Comparison of ENCODE assay signal across 8 cellular contexts in genomic region chr5:168578506-168579205, GRCh38. TPM values are rescaled to one million over a fixed set of nuclear protein-coding genes. Genes with fewer than 3 reads are reported as not detected.
A peak's percentile ranks its signal among the peaks of the same experiment; 100 is the strongest.
DNase-seq lines count a peak whose midpoint lies in the region; ATAC-seq and TF ChIP-seq lines count a peak whose summit lies in the region.

No MANE protein-coding gene starts in this region.

- H3K36me3 ChIP-seq in BJ (ENCODE audit: control insufficient read depth, insufficient read depth, low read length) (no peaks in the 10 kb centered on the region), SJCRH30 (peaks cover 21% of the 10 kb centered on the region)
- H3K36me3 ChIP-seq in effector memory CD4-positive, alpha-beta T cell (ENCODE audit: control insufficient read depth, insufficient read depth, low read length) = no peaks in the 10 kb centered on the region

- CTCF ChIA-PET in BJ (lab: Yijun Ruan, JAX) = interaction anchor here (1.1 kb wide), 1 partner anchor 24 kb away, joined by 3 read pairs; no protein-coding TSS in a partner anchor

- H3K4me3 ChIP-seq in BJ (ENCODE audit: low read depth, low read length) = peak overlapping the region; percentile 95
- H3K4me3 ChIP-seq in SJCRH30 = peak overlapping the region; percentile 90
- peak overlapping the region; percentile 82 for H3K4me3 ChIP-seq in effector memory CD4-positive, alpha-beta T cell (ENCODE audit: insufficient read depth, low read depth, low read length, poor library complexity, severe bottlenecking)

- DNase-seq in BJ (ENCODE audit: low read depth) (no peak), SJCRH30 (peak; percentile 72 to 85), myocyte (ENCODE audit: low read depth) (peak; percentile 79), cortex of kidney (lab: John Stamatoyannopoulos, UW) (no peak)
- DNase-seq in effector memory CD4-positive, alpha-beta T cell = no peak
- DNase-seq in stimulated activated naive CD4-positive, alpha-beta T cell treated with Interleukin-2 at 50 U/mL for 16 hours (lab: John Stamatoyannopoulos, UW) = no peak

- peak overlapping the region; percentile 95 for H3K27ac ChIP-seq in SJCRH30
- peak overlapping the region; percentile 71 for H3K27ac ChIP-seq in effector memory CD4-positive, alpha-beta T cell (ENCODE audit: insufficient read depth, low read length, poor library complexity, severe bottlenecking)

- POLR2A ChIA-PET in BJ (lab: Charles Lee) = no interaction called here

- 0 out of 2 replicates have a peak, but pooled peaks cover 3% of the 10 kb centered on the region for H3K4me1 ChIP-seq in SJCRH30
- H3K4me1 ChIP-seq in effector memory CD4-positive, alpha-beta T cell (ENCODE audit: control insufficient read depth, insufficient read depth, low read length, poor library complexity, severe bottlenecking) = peaks cover 12% of the 10 kb centered on the region

- ATAC-seq in GM18873 (IDR thresholded peaks at IDR 0.05; ENCODE audit: low FRiP score, unreplicated experiment) = peak; percentile 17
- ATAC-seq in HG03103 (IDR thresholded peaks at IDR 0.05; ENCODE audit: low read depth, unreplicated experiment) = peak; percentile 4

- TF ChIP-seq CTCF in BJ (IDR thresholded peaks at IDR 0.05; ENCODE audit: insufficient read depth, low read depth, low read length) = no peak

- H3K27me3 ChIP-seq in BJ (ENCODE audit: control insufficient read depth, insufficient read depth, low read length) (no peaks in the 10 kb centered on the region), SJCRH30 (no peaks in the 10 kb centered on the region)
- no peaks in the 10 kb centered on the region for H3K27me3 ChIP-seq in effector memory CD4-positive, alpha-beta T cell (replicated peaks; ENCODE audit: control insufficient read depth, insufficient read depth, low read length, poor library complexity, severe bottlenecking)

- no peaks in the 10 kb centered on the region for H3K9me3 ChIP-seq in SJCRH30 (replicated peaks)
- H3K9me3 ChIP-seq in effector memory CD4-positive, alpha-beta T cell (ENCODE audit: control insufficient read depth, low read length) = no peaks in the 10 kb centered on the region

RNA-seq across cellular contexts. Expression of gene PANK3, which starts 0.5 kb away (rescaled TPM):
- 5.3 and 12.6 TPM in 2 replicates for polyA plus RNA-seq in BJ (2011; rRNA removed)
- 5.5 and 6.4 TPM in 2 replicates for polyA minus RNA-seq in BJ (2011; rRNA and poly(A)+ RNA removed)
- 97.9 and 111 TPM in 2 replicates for total RNA-seq in SJCRH30 (2014; rRNA removed; shearing (Covaris generic))
- 82.1 and 94.9 TPM in 2 replicates for total RNA-seq in myocyte
- polyA plus RNA-seq in myocyte (2012) = 13.6 TPM

RNA-seq across cellular contexts. Expression of gene FBLL1, which starts 49.6 kb away (rescaled TPM):
- polyA plus RNA-seq in BJ (2011; rRNA removed) = 0.56 and 0.61 TPM in 2 replicates
- polyA minus RNA-seq in BJ (2011; rRNA and poly(A)+ RNA removed) = 0.51 and 0.66 TPM in 2 replicates
- total RNA-seq in SJCRH30 (2014; rRNA removed; shearing (Covaris generic)) = not detected in 2 replicates
- total RNA-seq in myocyte = 1.0 and 1.4 TPM in 2 replicates
- 3.3 TPM for polyA plus RNA-seq in myocyte (2012)

Comparison
In these comparisons a context has a peak if more than half of its experiments do, and no peak if none do; other contexts are left out.
1. DNase-seq: peak in SJCRH30 (2 of 2) and myocyte (single experiment); none in BJ (single experiment), effector memory CD4-positive, alpha-beta T cell (0 of 3), cortex of kidney (single experiment) and stimulated activated naive CD4-positive, alpha-beta T cell treated with Interleukin-2 at 50 U/mL for 16 hours (single experiment).
2. Peak in every context shown above with its lines, with median percentiles within 50 percentile points of each other: H3K4me3 ChIP-seq.